8 cellular contexts compared by ENCODE assay signal in genomic region chr9:98707158-98708102, GRCh38. TPM values are rescaled to one million over a fixed set of nuclear protein-coding genes. Genes with fewer than 3 reads are reported as not detected.
DNase-seq lines count a peak whose midpoint lies in the region; ATAC-seq lines count a peak whose summit lies in the region.

No MANE protein-coding gene starts in this region.

- peaks cover 81% of the 10 kb centered on the region for H3K27me3 Mint-ChIP-seq in activated naive CD4-positive, alpha-beta T cell treated with anti-CD3 and anti-CD28 coated beads, Interleukin-2, amount 10 ng/mL, durations not matched to agents 7 days and 5 days
- peaks cover 67% of the 10 kb centered on the region for H3K27me3 Mint-ChIP-seq in activated naive CD8-positive, alpha-beta T cell treated with anti-CD3 and anti-CD28 coated beads, Interleukin-2, amount 50 U/mL, for 24 hours

- H3K4me3 Mint-ChIP-seq in activated naive CD4-positive, alpha-beta T cell treated with anti-CD3 and anti-CD28 coated beads, Interleukin-2, amount 10 ng/mL, durations not matched to agents 7 days and 5 days, result no peak overlapping the region
- H3K4me3 Mint-ChIP-seq in activated naive CD8-positive, alpha-beta T cell treated with anti-CD3 and anti-CD28 coated beads, Interleukin-2, amount 50 U/mL, for 24 hours, result no peak overlapping the region

- H3K27ac Mint-ChIP-seq in activated naive CD4-positive, alpha-beta T cell treated with anti-CD3 and anti-CD28 coated beads, Interleukin-2, amount 10 ng/mL, durations not matched to agents 7 days and 5 days, result no peak overlapping the region
- H3K27ac Mint-ChIP-seq in activated naive CD8-positive, alpha-beta T cell treated with anti-CD3 and anti-CD28 coated beads, Interleukin-2, amount 50 U/mL, for 24 hours, result no peak overlapping the region

- H3K27me3 ChIP-seq in skeletal muscle satellite cell (ENCODE audit: control insufficient read depth, insufficient read depth, low read length), result peaks cover 86% of the 10 kb centered on the region

- H3K36me3 Mint-ChIP-seq in activated naive CD4-positive, alpha-beta T cell treated with anti-CD3 and anti-CD28 coated beads, Interleukin-2, amount 10 ng/mL, durations not matched to agents 7 days and 5 days, result no peaks in the 10 kb centered on the region
- H3K36me3 Mint-ChIP-seq in activated naive CD8-positive, alpha-beta T cell treated with anti-CD3 and anti-CD28 coated beads, Interleukin-2, amount 50 U/mL, for 24 hours (ENCODE audit: low read depth), result no peaks in the 10 kb centered on the region

- H3K36me3 ChIP-seq in skeletal muscle satellite cell (ENCODE audit: insufficient read depth, low read length), result no peaks in the 10 kb centered on the region

- peak; percentile 38 for ATAC-seq in activated naive CD8-positive, alpha-beta T cell treated with anti-CD3 and anti-CD28 coated beads, Interleukin-2, amount 50 U/mL, for 24 hours
- no peak for ATAC-seq in HG03469 (IDR thresholded peaks at IDR 0.05; ENCODE audit: unreplicated experiment)

- H3K4me1 Mint-ChIP-seq in activated naive CD4-positive, alpha-beta T cell treated with anti-CD3 and anti-CD28 coated beads, Interleukin-2, amount 10 ng/mL, durations not matched to agents 7 days and 5 days, result no peaks in the 10 kb centered on the region
- no peaks in the 10 kb centered on the region for H3K4me1 Mint-ChIP-seq in activated naive CD8-positive, alpha-beta T cell treated with anti-CD3 and anti-CD28 coated beads, Interleukin-2, amount 50 U/mL, for 24 hours

- H3K9ac ChIP-seq in skeletal muscle satellite cell (ENCODE audit: low read depth, low read length), result no peak overlapping the region

- peak overlapping the region; percentile 46 for H3K4me3 ChIP-seq in skeletal muscle satellite cell (ENCODE audit: low read length)

- peaks cover 6% of the 10 kb centered on the region for H3K4me1 ChIP-seq in skeletal muscle satellite cell (ENCODE audit: control insufficient read depth, insufficient read depth, low read length)

- no peaks in the 10 kb centered on the region for H3K9me3 ChIP-seq in skeletal muscle satellite cell (replicated peaks; ENCODE audit: low read length)

- DNase-seq in activated naive CD4-positive, alpha-beta T cell treated with anti-CD3 and anti-CD28 coated beads, Interleukin-2, amount 10 ng/mL, durations not matched to agents 7 days and 5 days, result peak; percentile 40
- DNase-seq in activated naive CD4-positive, alpha-beta T cell treated with Interleukin-2 at 50 U/mL for 16 hours, result no peak
- DNase-seq in NCI-H1092 treated with DMSO at 0.1 percent for 48 hours (lab: John Stamatoyannopoulos, UW) (peak; percentile 88), hepatic stellate cell (ENCODE audit: low spot score) (peak; percentile 74)
- DNase-seq in activated naive CD8-positive, alpha-beta T cell treated with anti-CD3 and anti-CD28 coated beads, Interleukin-2, amount 50 U/mL, for 24 hours, result peak; percentile 44
- DNase-seq in activated CD4-positive, CD25-positive, alpha-beta regulatory T cell (lab: John Stamatoyannopoulos, UW), result no peak

- no peaks in the 10 kb centered on the region for H3K9me3 Mint-ChIP-seq in activated naive CD4-positive, alpha-beta T cell treated with anti-CD3 and anti-CD28 coated beads, Interleukin-2, amount 10 ng/mL, durations not matched to agents 7 days and 5 days
- H3K9me3 Mint-ChIP-seq in activated naive CD8-positive, alpha-beta T cell treated with anti-CD3 and anti-CD28 coated beads, Interleukin-2, amount 50 U/mL, for 24 hours, result no peaks in the 10 kb centered on the region

- CTCF ChIA-PET in activated naive CD4-positive, alpha-beta T cell treated with anti-CD3 and anti-CD28 coated beads, Interleukin-2, amount 10 ng/mL, durations not matched to agents 7 days and 5 days (lab: Charles Lee), result no interaction called here

- H3K4me2 ChIP-seq in skeletal muscle satellite cell (ENCODE audit: low read length), result peak overlapping the region; percentile 76

RNA-seq across cellular contexts. Expression of gene GABBR2, which starts 1.3 kb away (rescaled TPM):
- total RNA-seq in skeletal muscle satellite cell (2012; rRNA removed), result 0.51 and 15.1 TPM in 2 replicates

Comparison
In these comparisons a context has a peak if more than half of its experiments do, and no peak if none do; other contexts are left out.
1. DNase-seq: peak in activated naive CD4-positive, alpha-beta T cell treated with anti-CD3 and anti-CD28 coated beads, Interleukin-2, amount 10 ng/mL, durations not matched to agents 7 days and 5 days (single experiment), NCI-H1092 treated with DMSO at 0.1 percent for 48 hours (single experiment), activated naive CD8-positive, alpha-beta T cell treated with anti-CD3 and anti-CD28 coated beads, Interleukin-2, amount 50 U/mL, for 24 hours (single experiment) and hepatic stellate cell (single experiment); none in activated naive CD4-positive, alpha-beta T cell treated with Interleukin-2 at 50 U/mL for 16 hours (single experiment) and activated CD4-positive, CD25-positive, alpha-beta regulatory T cell (0 of 4).